ENCODE assay signal across 1 cellular context in genomic region chr4:85580489-85580888, GRCh38.
TF ChIP-seq lines count a peak whose summit lies in the region.

No MANE protein-coding gene starts in this region.

TF ChIP-seq in GM23338, 12 proteins besides CTCF, POLR2A, EP300 and RAD21 (continued from another document):
- TF ChIP-seq ZNF462 (CRISPR knock-in tag; IDR thresholded peaks at IDR 0.05) (no peak), ZNF331 (CRISPR knock-in tag; IDR thresholded peaks at IDR 0.05; ENCODE audit: low read depth) (no peak), ETS1 (IDR thresholded peaks at IDR 0.05) (no peak), EZH2 (IDR thresholded peaks at IDR 0.05; ENCODE audit: low read depth, unreplicated experiment) (no peak), CREB1 (CRISPR knock-in tag; IDR thresholded peaks at IDR 0.05; ENCODE audit: low read depth) (no peak), POLR2AphosphoS5 (IDR thresholded peaks at IDR 0.05; ENCODE audit: low read depth) (no peak), STAT1 (IDR thresholded peaks at IDR 0.05; ENCODE audit: unreplicated experiment) (no peak)
